10 cellular contexts compared by ENCODE assay signal in genomic region chr19:49475191-49475932, GRCh38. TPM values are rescaled to one million over a fixed set of nuclear protein-coding genes. Genes with fewer than 3 reads are reported as not detected.
DNase-seq lines count a peak whose midpoint lies in the region; ATAC-seq and TF ChIP-seq lines count a peak whose summit lies in the region.
"Had no signal": no experiment of that assay in that cellular context is flagged by ENCODE, and none has a peak within 500 bp of the region (broad histone marks: within the 10 kb centered on the region; RNA-seq: fewer than 3 reads in every experiment).

No MANE protein-coding gene starts in this region.

- peak overlapping the region; percentile 92 for H3K4me3 Mint-ChIP-seq in activated T-helper 2 cell treated with anti-CD3 and anti-CD28 coated beads, Interferon-gamma antibody, Interleukin-2, Interleukin-4, amounts not matched to agents 10 μg/mL and 5 μg/mL and 100 μg/mL, durations not matched to agents 14 hours and 24 hours and 36 hours (ENCODE audit: low read depth)

- H3K27me3 ChIP-seq in right atrium auricular region (no peaks in the 10 kb centered on the region), mucosa of stomach (ENCODE audit: control insufficient read depth, insufficient read depth, low read length) (no peaks in the 10 kb centered on the region), uterus (no peaks in the 10 kb centered on the region)

- TF ChIP-seq POLR2A in uterus (IDR thresholded peaks at IDR 0.05) = no peak

- H3K27me3 Mint-ChIP-seq in activated T-helper 2 cell treated with anti-CD3 and anti-CD28 coated beads, Interferon-gamma antibody, Interleukin-2, Interleukin-4, amounts not matched to agents 10 μg/mL and 5 μg/mL and 100 μg/mL, durations not matched to agents 14 hours and 24 hours and 36 hours (ENCODE audit: low read depth) = no peaks in the 10 kb centered on the region

- no peaks in the 10 kb centered on the region for H3K36me3 ChIP-seq in right atrium auricular region
- H3K36me3 ChIP-seq in mucosa of stomach (ENCODE audit: control insufficient read depth, insufficient read depth, low read length) = no peaks in the 10 kb centered on the region
- H3K36me3 ChIP-seq in uterus = no peaks in the 10 kb centered on the region

- H3K27ac ChIP-seq in right atrium auricular region (peak overlapping the region; percentile 39 to 83), uterus (peak overlapping the region; percentile 82 to 91)

- H3K4me1 Mint-ChIP-seq in activated T-helper 2 cell treated with anti-CD3 and anti-CD28 coated beads, Interferon-gamma antibody, Interleukin-2, Interleukin-4, amounts not matched to agents 10 μg/mL and 5 μg/mL and 100 μg/mL, durations not matched to agents 14 hours and 24 hours and 36 hours (ENCODE audit: low read depth) = peaks cover 32% of the 10 kb centered on the region

- H3K9me3 ChIP-seq in right atrium auricular region = no peaks in the 10 kb centered on the region
- H3K9me3 ChIP-seq in mucosa of stomach (ENCODE audit: control insufficient read depth, low read length) = no peaks in the 10 kb centered on the region
- no peaks in the 10 kb centered on the region for H3K9me3 ChIP-seq in uterus
- H3K9me3 ChIP-seq: Caco-2 had no signal

- H3K36me3 Mint-ChIP-seq in activated T-helper 2 cell treated with anti-CD3 and anti-CD28 coated beads, Interferon-gamma antibody, Interleukin-2, Interleukin-4, amounts not matched to agents 10 μg/mL and 5 μg/mL and 100 μg/mL, durations not matched to agents 14 hours and 24 hours and 36 hours (ENCODE audit: low read depth) = peaks cover 18% of the 10 kb centered on the region

- no peak for ATAC-seq in Right ventricle myocardium inferior
- ATAC-seq in GM18861 (IDR thresholded peaks at IDR 0.05; ENCODE audit: unreplicated experiment) = no peak
- ATAC-seq in HG03280 (IDR thresholded peaks at IDR 0.05; ENCODE audit: unreplicated experiment) = no peak
- ATAC-seq in GM18517 (IDR thresholded peaks at IDR 0.05; ENCODE audit: unreplicated experiment) = no peak

- peak overlapping the region; percentile 83 for H3K27ac Mint-ChIP-seq in activated T-helper 2 cell treated with anti-CD3 and anti-CD28 coated beads, Interferon-gamma antibody, Interleukin-2, Interleukin-4, amounts not matched to agents 10 μg/mL and 5 μg/mL and 100 μg/mL, durations not matched to agents 14 hours and 24 hours and 36 hours

- intact Hi-C loops in Right ventricle myocardium inferior (cut with DNase I) = loop anchor here (2.0 kb wide), 1 partner anchor 71 kb away; no protein-coding TSS in a partner anchor
- intact Hi-C loops in activated T-helper 2 cell treated with anti-CD3 and anti-CD28 coated beads, Interferon-gamma antibody, Interleukin-2, Interleukin-4, amounts not matched to agents 10 μg/mL and 5 μg/mL and 100 μg/mL, durations not matched to agents 14 hours and 24 hours and 36 hours (cut with micrococcal nuclease) = no loop called here
- intact Hi-C loops in uterus (cut with DNase I; ENCODE audit: low total_unique reads) = no loop called here

- peaks cover 0 to 32% of the 10 kb centered on the region in 2 donors for H3K4me1 ChIP-seq in right atrium auricular region
- peaks cover 6% of the 10 kb centered on the region for H3K4me1 ChIP-seq in mucosa of stomach (ENCODE audit: control insufficient read depth, insufficient read depth, low read length)
- H3K4me1 ChIP-seq in uterus = peaks cover 0 to 4% of the 10 kb centered on the region in 2 donors
- H3K4me1 ChIP-seq: Caco-2 had no signal

- DNase-seq in right atrium auricular region (ENCODE audit: low spot score) = no peak
- DNase-seq in Right ventricle myocardium inferior (ENCODE audit: missing footprints) = no peak
- no peak for DNase-seq in activated T-helper 2 cell treated with anti-CD3 and anti-CD28 coated beads, Interferon-gamma antibody, Interleukin-2, Interleukin-4, amounts not matched to agents 10 μg/mL and 5 μg/mL and 100 μg/mL, durations not matched to agents 14 hours and 24 hours and 36 hours (ENCODE audit: low spot score)
- no peak for DNase-seq in uterus
- DNase-seq: T1000 had no signal

- H3K4me3 ChIP-seq in right atrium auricular region (no peak overlapping the region), mucosa of stomach (ENCODE audit: low read length) (no peak overlapping the region), uterus (no peak overlapping the region)

- peak overlapping the region; percentile 89 for H3K9ac ChIP-seq in mucosa of stomach (ENCODE audit: low read length)

- TF ChIP-seq CTCF in right atrium auricular region (IDR thresholded peaks at IDR 0.05) = no peak
- no peak for TF ChIP-seq CTCF in uterus (IDR thresholded peaks at IDR 0.05)

- no peaks in the 10 kb centered on the region for H3K9me3 Mint-ChIP-seq in activated T-helper 2 cell treated with anti-CD3 and anti-CD28 coated beads, Interferon-gamma antibody, Interleukin-2, Interleukin-4, amounts not matched to agents 10 μg/mL and 5 μg/mL and 100 μg/mL, durations not matched to agents 14 hours and 24 hours and 36 hours

RNA-seq across cellular contexts. Expression of gene FLT3LG, which starts 1.3 kb away (rescaled TPM):
- total RNA-seq in right atrium auricular region (1 to 10 TPM; 1.1 to 2.6 TPM), Right ventricle myocardium inferior (4.7 TPM), uterus (10 to 100 TPM in 1 of 4 donors, 1 to 10 TPM in 2, not detected in 1; 3.7 to 19.4 (median 4.1) TPM)
- 49.3 and 57.9 TPM in 2 replicates for total RNA-seq in activated T-helper 2 cell treated with anti-CD3 and anti-CD28 coated beads, Interferon-gamma antibody, Interleukin-2, Interleukin-4, amounts not matched to agents 10 μg/mL and 5 μg/mL and 100 μg/mL, durations not matched to agents 14 hours and 24 hours and 36 hours

RNA-seq across cellular contexts. Expression of gene RPL13A, which starts 12.0 kb away (rescaled TPM):
- 1,000 to 10,000 TPM in 1 of 2 donors, 100 to 1,000 TPM in 1; 765 to 1,868 TPM for total RNA-seq in right atrium auricular region
- total RNA-seq in Right ventricle myocardium inferior = 1,486 TPM
- 3,221 and 3,346 TPM in 2 replicates for total RNA-seq in activated T-helper 2 cell treated with anti-CD3 and anti-CD28 coated beads, Interferon-gamma antibody, Interleukin-2, Interleukin-4, amounts not matched to agents 10 μg/mL and 5 μg/mL and 100 μg/mL, durations not matched to agents 14 hours and 24 hours and 36 hours
- total RNA-seq in uterus = 1,000 to 10,000 TPM; 1,462 to 5,863 (median 3,544) TPM

RNA-seq across cellular contexts. Expression of gene RPS11, which starts 20.9 kb away (rescaled TPM):
- total RNA-seq in right atrium auricular region (1,000 to 10,000 TPM; 1,048 to 2,648 TPM), Right ventricle myocardium inferior (1,100 TPM), uterus (over 10,000 TPM in 1 of 4 donors, 1,000 to 10,000 TPM in 3; 2,160 to 10,624 (median 5,235) TPM)
- total RNA-seq in activated T-helper 2 cell treated with anti-CD3 and anti-CD28 coated beads, Interferon-gamma antibody, Interleukin-2, Interleukin-4, amounts not matched to agents 10 μg/mL and 5 μg/mL and 100 μg/mL, durations not matched to agents 14 hours and 24 hours and 36 hours = 2,145 and 2,173 TPM in 2 replicates

RNA-seq across cellular contexts. Expression of gene ALDH16A1, which starts 22.3 kb away (rescaled TPM):
- total RNA-seq in right atrium auricular region (10 to 100 TPM in 1 of 2 donors, 1 to 10 TPM in 1; 9.5 to 18.5 TPM), Right ventricle myocardium inferior (12.7 TPM), uterus (10 to 100 TPM; 13.5 to 40.8 (median 34.5) TPM)
- 26.4 and 32.5 TPM in 2 replicates for total RNA-seq in activated T-helper 2 cell treated with anti-CD3 and anti-CD28 coated beads, Interferon-gamma antibody, Interleukin-2, Interleukin-4, amounts not matched to agents 10 μg/mL and 5 μg/mL and 100 μg/mL, durations not matched to agents 14 hours and 24 hours and 36 hours

RNA-seq across cellular contexts. Expression of gene PIH1D1, which starts 23.7 kb away (rescaled TPM):
- 10 to 100 TPM; 55.8 to 61.5 TPM for total RNA-seq in right atrium auricular region
- 32.4 TPM for total RNA-seq in Right ventricle myocardium inferior
- 136 and 138 TPM in 2 replicates for total RNA-seq in activated T-helper 2 cell treated with anti-CD3 and anti-CD28 coated beads, Interferon-gamma antibody, Interleukin-2, Interleukin-4, amounts not matched to agents 10 μg/mL and 5 μg/mL and 100 μg/mL, durations not matched to agents 14 hours and 24 hours and 36 hours
- 10 to 100 TPM; 31.2 to 70.2 (median 46.5) TPM for total RNA-seq in uterus
